In the genomic region with DNA sequence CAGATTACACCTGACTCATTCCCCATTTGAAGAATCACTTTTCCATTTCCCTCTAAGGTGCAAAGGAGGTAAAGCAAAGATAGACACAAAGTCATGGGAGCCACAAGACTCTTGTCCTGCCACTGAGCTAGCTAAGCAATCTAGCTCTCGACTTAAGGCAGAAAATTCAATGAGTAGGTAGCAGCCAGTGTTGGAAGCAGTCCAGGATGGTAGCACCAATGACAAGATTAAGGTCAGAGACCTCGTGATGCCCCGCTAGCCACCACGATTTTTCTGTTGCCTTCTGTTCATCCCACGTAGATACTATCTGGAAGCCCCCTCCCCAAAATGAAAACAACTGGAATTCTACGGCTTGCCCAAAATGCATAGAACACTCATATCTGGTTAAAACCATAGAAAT, we compare ENCODE assay signal across 11 cellular contexts. TPM values are rescaled to one million over a fixed set of nuclear protein-coding genes. Genes with fewer than 3 reads are reported as not detected.
A peak's percentile ranks its signal among the peaks of the same experiment; 100 is the strongest.
DNase-seq lines count a peak whose midpoint lies in the region; ATAC-seq and TF ChIP-seq lines count a peak whose summit lies in the region.
"Had no signal": no experiment of that assay in that cellular context is flagged by ENCODE, and none has a peak within 500 bp of the region (broad histone marks: within the 10 kb centered on the region; RNA-seq: fewer than 3 reads in every experiment).

No MANE protein-coding gene starts in this region.

- DNase-seq in activated CD8-positive, alpha-beta memory T cell treated with anti-CD3 and anti-CD28 coated beads for 24 hours = peak; percentile 59
- no peak for DNase-seq in activated CD8-positive, alpha-beta memory T cell treated with anti-CD3 and anti-CD28 coated beads, Interleukin-2, amount 50 U/mL, for 4 hours
- no peak for DNase-seq in stimulated activated naive CD8-positive, alpha-beta T cell treated with anti-CD3 and anti-CD28 coated beads, Interleukin-15, amount 100 ng/mL, for 72 hours
- DNase-seq in epidermal melanocyte (ENCODE audit: insufficient read length, low spot score) (no peak), DMS79 treated with DMSO at 0.1 percent for 48 hours (lab: John Stamatoyannopoulos, UW) (no peak), EL (no peak)
- DNase-seq: NCI-H187 treated with DMSO at 0.1 percent for 48 hours, small intestine, WERI-Rb-1 had no signal

- H3K4me3 Mint-ChIP-seq in stimulated activated naive CD8-positive, alpha-beta T cell treated with anti-CD3 and anti-CD28 coated beads, Interleukin-15, amount 100 ng/mL, for 72 hours = peak overlapping the region; percentile 78 to 88

- H3K9me3 ChIP-seq in gastroesophageal sphincter = no peaks in the 10 kb centered on the region

- H3K27ac Mint-ChIP-seq in stimulated activated naive CD8-positive, alpha-beta T cell treated with anti-CD3 and anti-CD28 coated beads, Interleukin-15, amount 100 ng/mL, for 72 hours = peak overlapping the region; percentile 76 to 79

- peaks cover 0 to 21% of the 10 kb centered on the region in 2 donors for H3K36me3 ChIP-seq in gastroesophageal sphincter

- H3K27ac ChIP-seq in gastroesophageal sphincter = peak overlapping the region; percentile 70 to 93 (median 84)
- H3K27ac ChIP-seq: WERI-Rb-1 had no signal

- ATAC-seq in gastroesophageal sphincter = no peak
- ATAC-seq in stimulated activated naive CD8-positive, alpha-beta T cell treated with anti-CD3 and anti-CD28 coated beads, Interleukin-15, amount 100 ng/mL, for 72 hours = no peak

- TF ChIP-seq POLR2A in gastroesophageal sphincter (IDR thresholded peaks at IDR 0.05) = no peak

- TF ChIP-seq EP300 in gastroesophageal sphincter (IDR thresholded peaks at IDR 0.05) = no peak

- peaks cover 70% of the 10 kb centered on the region for H3K4me1 Mint-ChIP-seq in stimulated activated naive CD8-positive, alpha-beta T cell treated with anti-CD3 and anti-CD28 coated beads, Interleukin-15, amount 100 ng/mL, for 72 hours

- no peaks in the 10 kb centered on the region for H3K27me3 ChIP-seq in gastroesophageal sphincter

- peaks cover 0 to 58% (median 4%) of the 10 kb centered on the region in 3 donors for H3K4me1 ChIP-seq in gastroesophageal sphincter

- TF ChIP-seq CTCF in WI38 (IDR thresholded peaks at IDR 0.05; ENCODE audit: low read depth, low read length) (no peak), gastroesophageal sphincter (IDR thresholded peaks at IDR 0.05) (no peak)

- peaks cover 0 to 4% of the 10 kb centered on the region in 2 donors for H3K9me3 Mint-ChIP-seq in stimulated activated naive CD8-positive, alpha-beta T cell treated with anti-CD3 and anti-CD28 coated beads, Interleukin-15, amount 100 ng/mL, for 72 hours

- 43 to 64% methylated on average over 1 to 6 of the region's 6 CpGs for WGBS in gastroesophageal sphincter (ENCODE audit: low coverage in 1 of 2), 2 donors

- H3K4me3 ChIP-seq in WI38 (ENCODE audit: low read depth, low read length) (peak overlapping the region; percentile 83), gastroesophageal sphincter (peak overlapping the region; percentile 61 to 63)

- H3K27me3 Mint-ChIP-seq in stimulated activated naive CD8-positive, alpha-beta T cell treated with anti-CD3 and anti-CD28 coated beads, Interleukin-15, amount 100 ng/mL, for 72 hours = no peaks in the 10 kb centered on the region

RNA-seq across cellular contexts. Expression of a gene that starts 1.4 kb away (rescaled TPM):
- 10 to 100 TPM; 10.5 to 45.5 (median 17.9) TPM for total RNA-seq in gastroesophageal sphincter

RNA-seq across cellular contexts. Expression of a gene that starts 17.2 kb away (rescaled TPM):
- total RNA-seq in gastroesophageal sphincter = 10 to 100 TPM; 11.6 to 31.3 (median 16.4) TPM

RNA-seq across cellular contexts. Expression of a gene that starts 24.0 kb away (rescaled TPM):
- 10 to 100 TPM; 51.0 to 99.3 (median 66.0) TPM for total RNA-seq in gastroesophageal sphincter

RNA-seq across cellular contexts. Expression of a gene that starts 24.3 kb away (rescaled TPM):
- total RNA-seq in gastroesophageal sphincter = under 1 TPM in 2 of 4 donors, not detected in 2; 0.45 to 0.89 TPM

RNA-seq across cellular contexts. Expression of a gene that starts 24.8 kb away (rescaled TPM):
- total RNA-seq in gastroesophageal sphincter = 10 to 100 TPM; 21.2 to 28.0 (median 24.8) TPM
